In genomic region chr9:38043931-38044623, GRCh38 we compare ENCODE assay signal across 19 cellular contexts. TPM values are rescaled to one million over a fixed set of nuclear protein-coding genes. Genes with fewer than 3 reads are reported as not detected.
DNase-seq lines count a peak whose midpoint lies in the region; ATAC-seq and TF ChIP-seq lines count a peak whose summit lies in the region.
"Had no signal": no experiment of that assay in that cellular context is flagged by ENCODE, and none has a peak within 500 bp of the region (broad histone marks: within the 10 kb centered on the region; RNA-seq: fewer than 3 reads in every experiment).

No MANE protein-coding gene starts in this region.

- no peak overlapping the region for H3K27ac ChIP-seq in prostate gland
- H3K27ac ChIP-seq in brain microvascular endothelial cell: no peak overlapping the region
- H3K27ac ChIP-seq: upper lobe of left lung had no signal

- H3K9me3 Mint-ChIP-seq in chondrocyte (ENCODE audit: low read depth): no peaks in the 10 kb centered on the region
- H3K9me3 Mint-ChIP-seq: CD4-positive, alpha-beta T cell had no signal

- TF ChIP-seq CTCF in chondrocyte (IDR thresholded peaks at IDR 0.05) (no peak), prostate gland (IDR thresholded peaks at IDR 0.05) (no peak), brain microvascular endothelial cell (IDR thresholded peaks at IDR 0.05; ENCODE audit: low read depth, low read length, missing control alignments) (no peak)

- ATAC-seq in GM18517 (IDR thresholded peaks at IDR 0.05; ENCODE audit: unreplicated experiment): no peak
- ATAC-seq: activated CD4-positive, alpha-beta T cell treated with anti-CD3 and anti-CD28 coated beads for 36 hours; stimulated activated naive CD8-positive, alpha-beta T cell treated with anti-CD3 and anti-CD28 coated beads, Interleukin-15, Interleukin-2, amounts not matched to agents 100 U/mL and 50 U/mL, for 24 hours had no signal

- DNase-seq in chondrocyte (ENCODE audit: low spot score) (peak; percentile 49), kidney glomerular epithelial cell (lab: John Stamatoyannopoulos, UW) (peak; percentile 21), prostate gland (ENCODE audit: low spot score) (peak; percentile 62), brain microvascular endothelial cell (no peak), globus pallidus (ENCODE audit: low spot score) (no peak), ureter (ENCODE audit: low spot score) (no peak)
- DNase-seq: activated CD4-positive, alpha-beta T cell treated with anti-CD3 and anti-CD28 coated beads for 36 hours; activated naive CD4-positive, alpha-beta T cell treated with anti-CD3 and anti-CD28 coated beads, Interleukin-2, amount 50 U/mL, for 16 hours; CD4-positive, alpha-beta T cell; DMS153; GDM1; glutamatergic neuron; NCI-H1105; NCI-H510A treated with DMSO at 0.1 percent for 48 hours; SHP77; stimulated activated naive CD8-positive, alpha-beta T cell treated with anti-CD3 and anti-CD28 coated beads, Interleukin-15, Interleukin-2, amounts not matched to agents 100 U/mL and 50 U/mL, for 24 hours; upper lobe of left lung had no signal

- intact Hi-C loops in prostate gland (cut with DNase I): no loop called here

- no peak overlapping the region for H3K4me3 Mint-ChIP-seq in chondrocyte (ENCODE audit: unreplicated experiment)
- H3K4me3 Mint-ChIP-seq: activated CD4-positive, alpha-beta T cell treated with anti-CD3 and anti-CD28 coated beads for 36 hours; CD4-positive, alpha-beta T cell had no signal

- in situ Hi-C loops in brain microvascular endothelial cell (cut with HindIII; ENCODE audit: low pct_ligation_motif_present, low sequenced_read_pairs): no loop called here

- no peak for TF ChIP-seq RAD21 in Ishikawa (IDR thresholded peaks at IDR 0.05; ENCODE audit: low read depth)

- WGBS in prostate gland: 31% methylated on average over 9 of the region's 9 CpGs

- no peak overlapping the region for H3K27ac Mint-ChIP-seq in chondrocyte (ENCODE audit: unreplicated experiment)
- H3K27ac Mint-ChIP-seq: activated CD4-positive, alpha-beta T cell treated with anti-CD3 and anti-CD28 coated beads for 36 hours; CD4-positive, alpha-beta T cell had no signal

- H3K4me1 ChIP-seq in prostate gland (replicated peaks): peaks cover 41% of the 10 kb centered on the region

- H3K4me3 ChIP-seq in prostate gland: no peak overlapping the region
- H3K4me3 ChIP-seq in brain microvascular endothelial cell (ENCODE audit: low read depth, low read length): no peak overlapping the region
- H3K4me3 ChIP-seq: upper lobe of left lung had no signal

- peaks cover 53% of the 10 kb centered on the region for H3K4me1 Mint-ChIP-seq in chondrocyte (ENCODE audit: low read depth)

- H3K36me3 Mint-ChIP-seq in chondrocyte (ENCODE audit: low read depth): no peaks in the 10 kb centered on the region

- H3K36me3 ChIP-seq in prostate gland (no peaks in the 10 kb centered on the region), brain microvascular endothelial cell (replicated peaks) (no peaks in the 10 kb centered on the region)
- H3K36me3 ChIP-seq: upper lobe of left lung had no signal

- TF ChIP-seq POLR2A in prostate gland (IDR thresholded peaks at IDR 0.05): no peak

- H3K27me3 ChIP-seq in prostate gland (replicated peaks; ENCODE audit: insufficient read depth) (no peaks in the 10 kb centered on the region), brain microvascular endothelial cell (replicated peaks) (no peaks in the 10 kb centered on the region)
- H3K27me3 ChIP-seq: upper lobe of left lung had no signal

- no peaks in the 10 kb centered on the region for H3K9me3 ChIP-seq in prostate gland
- H3K9me3 ChIP-seq: upper lobe of left lung had no signal

- no peaks in the 10 kb centered on the region for H3K27me3 Mint-ChIP-seq in chondrocyte (ENCODE audit: low read depth)
- H3K27me3 Mint-ChIP-seq: activated CD4-positive, alpha-beta T cell treated with anti-CD3 and anti-CD28 coated beads for 36 hours; CD4-positive, alpha-beta T cell had no signal

- TF ChIP-seq EP300 in Ishikawa (IDR thresholded peaks at IDR 0.05; ENCODE audit: borderline replicate concordance): peak; percentile 52; the same call in 1 of the 2 replicates

TF ChIP-seq in Ishikawa, 13 proteins besides CTCF, POLR2A, EP300 and RAD21:
- TF ChIP-seq TAF1 (IDR thresholded peaks at IDR 0.05; ENCODE audit: low read depth): no peak
- TF ChIP-seq TEAD4 (IDR thresholded peaks at IDR 0.05): no peak
- no peak for TF ChIP-seq CREB1 (IDR thresholded peaks at IDR 0.05; ENCODE audit: low read depth)
- TF ChIP-seq FOXM1 (IDR thresholded peaks at IDR 0.05; ENCODE audit: borderline replicate concordance, low read depth): no peak
- TF ChIP-seq NFIC (IDR thresholded peaks at IDR 0.05): peak; percentile 39; the same call in 1 of the 2 replicates
- no peak for TF ChIP-seq EGR1 (IDR thresholded peaks at IDR 0.05)
- no peak for TF ChIP-seq CEBPB (IDR thresholded peaks at IDR 0.05)
- TF ChIP-seq YY1 (IDR thresholded peaks at IDR 0.05; ENCODE audit: low read depth): no peak
- no peak for TF ChIP-seq ZBTB7A (IDR thresholded peaks at IDR 0.05; ENCODE audit: low read depth)
- peak; percentile 44; the same call in 1 of the 2 replicates for TF ChIP-seq TCF12 (IDR thresholded peaks at IDR 0.05; ENCODE audit: low read depth)
- no peak for TF ChIP-seq USF1 (IDR thresholded peaks at IDR 0.05)
- TF ChIP-seq MAX (IDR thresholded peaks at IDR 0.05): peak; percentile 49; the same call in 1 of the 2 replicates
- no peak for TF ChIP-seq REST (IDR thresholded peaks at IDR 0.05; ENCODE audit: low read depth)

RNA-seq across cellular contexts. Expression of gene SHB, which starts 24.9 kb away (rescaled TPM):
- total RNA-seq in chondrocyte (19.6 to 25.1 TPM (median 23.8 TPM) in 3 replicates), prostate gland (10 to 100 TPM; 53.2 to 54.8 TPM), ureter (33.0 TPM)

Comparison
In these comparisons a context has a peak if more than half of its experiments do, and no peak if none do; other contexts are left out.
1. DNase-seq: peak in chondrocyte (single experiment), kidney glomerular epithelial cell (single experiment) and prostate gland (single experiment); none in brain microvascular endothelial cell (single experiment), globus pallidus (single experiment) and ureter (single experiment).